ENCODE assay signal across 1 cellular context in the genomic region with DNA sequence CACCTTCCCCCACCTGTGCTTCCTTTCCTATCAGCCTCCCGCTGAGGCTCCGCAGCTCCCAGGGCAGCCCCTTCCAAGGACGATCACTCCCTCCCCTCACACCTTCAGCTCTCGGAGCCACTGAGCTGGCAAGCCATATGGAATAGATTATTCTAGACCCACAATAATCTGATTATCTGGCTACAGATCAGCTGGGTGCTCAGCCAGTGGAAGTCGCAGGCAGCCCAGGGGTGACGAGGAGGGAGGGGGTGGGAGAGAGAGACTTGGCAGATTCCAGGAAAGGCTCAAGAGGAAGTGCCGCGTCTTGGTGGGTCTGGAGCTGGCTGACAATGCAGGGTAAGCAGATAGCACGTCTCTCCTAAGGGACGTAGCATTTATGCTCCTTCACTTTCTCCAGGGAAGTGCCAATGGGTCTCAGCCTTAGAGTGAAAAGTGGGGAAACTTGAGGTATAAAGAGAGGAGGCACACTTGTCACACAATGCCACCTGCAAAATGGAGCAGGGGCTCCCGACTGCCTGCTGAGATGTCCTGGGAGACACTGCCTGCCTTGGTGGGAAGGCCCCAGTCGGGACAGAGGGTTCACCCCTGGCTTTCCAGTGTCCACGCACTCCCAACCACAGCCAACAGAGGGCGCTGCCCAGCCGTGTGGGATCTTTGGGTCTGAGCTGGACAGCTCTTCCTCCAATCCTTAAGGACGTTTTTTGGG.
A peak's percentile ranks its signal among the peaks of the same experiment; 100 is the strongest.
TF ChIP-seq lines count a peak whose summit lies in the region.

No MANE protein-coding gene starts in this region.

TF ChIP-seq in HEK293, 187 proteins besides CTCF, POLR2A, EP300 and RAD21 (continued from another document):
- TF ChIP-seq, protein P1, sequence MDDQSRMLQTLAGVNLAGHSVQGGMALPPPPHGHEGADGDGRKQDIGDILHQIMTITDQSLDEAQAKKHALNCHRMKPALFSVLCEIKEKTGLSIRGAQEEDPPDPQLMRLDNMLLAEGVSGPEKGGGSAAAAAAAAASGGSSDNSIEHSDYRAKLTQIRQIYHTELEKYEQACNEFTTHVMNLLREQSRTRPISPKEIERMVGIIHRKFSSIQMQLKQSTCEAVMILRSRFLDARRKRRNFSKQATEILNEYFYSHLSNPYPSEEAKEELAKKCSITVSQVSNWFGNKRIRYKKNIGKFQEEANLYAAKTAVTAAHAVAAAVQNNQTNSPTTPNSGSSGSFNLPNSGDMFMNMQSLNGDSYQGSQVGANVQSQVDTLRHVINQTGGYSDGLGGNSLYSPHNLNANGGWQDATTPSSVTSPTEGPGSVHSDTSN (CRISPR knock-in tag; IDR thresholded peaks at IDR 0.05) = 0 out of 2 replicates have a peak, but pooled peaks have one; percentile 32
- TF ChIP-seq, protein P2, sequence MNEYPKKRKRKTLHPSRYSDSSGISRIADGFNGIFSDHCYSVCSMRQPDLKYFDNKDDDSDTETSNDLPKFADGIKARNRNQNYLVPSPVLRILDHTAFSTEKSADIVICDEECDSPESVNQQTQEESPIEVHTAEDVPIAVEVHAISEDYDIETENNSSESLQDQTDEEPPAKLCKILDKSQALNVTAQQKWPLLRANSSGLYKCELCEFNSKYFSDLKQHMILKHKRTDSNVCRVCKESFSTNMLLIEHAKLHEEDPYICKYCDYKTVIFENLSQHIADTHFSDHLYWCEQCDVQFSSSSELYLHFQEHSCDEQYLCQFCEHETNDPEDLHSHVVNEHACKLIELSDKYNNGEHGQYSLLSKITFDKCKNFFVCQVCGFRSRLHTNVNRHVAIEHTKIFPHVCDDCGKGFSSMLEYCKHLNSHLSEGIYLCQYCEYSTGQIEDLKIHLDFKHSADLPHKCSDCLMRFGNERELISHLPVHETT (tag by site-specific recombination; IDR thresholded peaks at IDR 0.05) = no peak
- TF ChIP-seq GLIS1 (tag by site-specific recombination; IDR thresholded peaks at IDR 0.05) (no peak), ZNF174 (tag by site-specific recombination; IDR thresholded peaks at IDR 0.05) (no peak), PATZ1 (tag by site-specific recombination; IDR thresholded peaks at IDR 0.05) (no peak), ZNF571 (tag by site-specific recombination; IDR thresholded peaks at IDR 0.05) (no peak), ZSCAN18 (tag by site-specific recombination; IDR thresholded peaks at IDR 0.05) (no peak), ZNF747 (tag by site-specific recombination; IDR thresholded peaks at IDR 0.05) (no peak), ZNF426 (tag by site-specific recombination; IDR thresholded peaks at IDR 0.05) (no peak), ZNF19 (tag by site-specific recombination; IDR thresholded peaks at IDR 0.05; ENCODE audit: low read depth) (no peak), ZNF548 (tag by site-specific recombination; IDR thresholded peaks at IDR 0.05) (no peak), ZNF843 (tag by site-specific recombination; IDR thresholded peaks at IDR 0.05) (no peak), GLI2 (tag by site-specific recombination; IDR thresholded peaks at IDR 0.05; ENCODE audit: borderline replicate concordance, low read depth) (no peak), MYNN (tag by site-specific recombination; IDR thresholded peaks at IDR 0.05; ENCODE audit: borderline replicate concordance) (no peak), SCRT1 (tag by site-specific recombination; IDR thresholded peaks at IDR 0.05; ENCODE audit: borderline replicate concordance) (no peak), ZSCAN30 (tag by site-specific recombination; IDR thresholded peaks at IDR 0.05) (0 out of 2 replicates have a peak, but pooled peaks have one; percentile 22), ZNF473 (tag by site-specific recombination; IDR thresholded peaks at IDR 0.05) (no peak), ZNF211 (tag by site-specific recombination; IDR thresholded peaks at IDR 0.05; ENCODE audit: low read depth) (no peak), ZNF214 (tag by site-specific recombination; IDR thresholded peaks at IDR 0.05; ENCODE audit: borderline replicate concordance) (no peak), ZNF501 (tag by site-specific recombination; IDR thresholded peaks at IDR 0.05) (no peak), ZNF48 (tag by site-specific recombination; IDR thresholded peaks at IDR 0.05) (no peak), ZNF792 (tag by site-specific recombination; IDR thresholded peaks at IDR 0.05) (no peak), ZNF768 (tag by site-specific recombination; IDR thresholded peaks at IDR 0.05) (no peak), ZBTB20 (tag by site-specific recombination; IDR thresholded peaks at IDR 0.05) (no peak), ZNF292 (tag by site-specific recombination; IDR thresholded peaks at IDR 0.05; ENCODE audit: borderline replicate concordance, low read depth) (no peak), ZNF274 (IDR thresholded peaks at IDR 0.05; ENCODE audit: low read length) (no peak), ZNF274 (tag by site-specific recombination; IDR thresholded peaks at IDR 0.05; ENCODE audit: borderline replicate concordance) (no peak), EGR2 (tag by site-specific recombination; IDR thresholded peaks at IDR 0.05; ENCODE audit: low read depth) (no peak), KLF10 (tag by site-specific recombination; IDR thresholded peaks at IDR 0.05) (no peak), ZNF324 (tag by site-specific recombination; IDR thresholded peaks at IDR 0.05) (no peak), ZNF169 (tag by site-specific recombination; IDR thresholded peaks at IDR 0.05) (no peak), ZNF544 (tag by site-specific recombination; IDR thresholded peaks at IDR 0.05) (no peak)
- TF ChIP-seq, protein P3, sequence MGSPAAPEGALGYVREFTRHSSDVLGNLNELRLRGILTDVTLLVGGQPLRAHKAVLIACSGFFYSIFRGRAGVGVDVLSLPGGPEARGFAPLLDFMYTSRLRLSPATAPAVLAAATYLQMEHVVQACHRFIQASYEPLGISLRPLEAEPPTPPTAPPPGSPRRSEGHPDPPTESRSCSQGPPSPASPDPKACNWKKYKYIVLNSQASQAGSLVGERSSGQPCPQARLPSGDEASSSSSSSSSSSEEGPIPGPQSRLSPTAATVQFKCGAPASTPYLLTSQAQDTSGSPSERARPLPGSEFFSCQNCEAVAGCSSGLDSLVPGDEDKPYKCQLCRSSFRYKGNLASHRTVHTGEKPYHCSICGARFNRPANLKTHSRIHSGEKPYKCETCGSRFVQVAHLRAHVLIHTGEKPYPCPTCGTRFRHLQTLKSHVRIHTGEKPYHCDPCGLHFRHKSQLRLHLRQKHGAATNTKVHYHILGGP (tag by site-specific recombination; IDR thresholded peaks at IDR 0.05) = no peak
- TF ChIP-seq, protein P4, sequence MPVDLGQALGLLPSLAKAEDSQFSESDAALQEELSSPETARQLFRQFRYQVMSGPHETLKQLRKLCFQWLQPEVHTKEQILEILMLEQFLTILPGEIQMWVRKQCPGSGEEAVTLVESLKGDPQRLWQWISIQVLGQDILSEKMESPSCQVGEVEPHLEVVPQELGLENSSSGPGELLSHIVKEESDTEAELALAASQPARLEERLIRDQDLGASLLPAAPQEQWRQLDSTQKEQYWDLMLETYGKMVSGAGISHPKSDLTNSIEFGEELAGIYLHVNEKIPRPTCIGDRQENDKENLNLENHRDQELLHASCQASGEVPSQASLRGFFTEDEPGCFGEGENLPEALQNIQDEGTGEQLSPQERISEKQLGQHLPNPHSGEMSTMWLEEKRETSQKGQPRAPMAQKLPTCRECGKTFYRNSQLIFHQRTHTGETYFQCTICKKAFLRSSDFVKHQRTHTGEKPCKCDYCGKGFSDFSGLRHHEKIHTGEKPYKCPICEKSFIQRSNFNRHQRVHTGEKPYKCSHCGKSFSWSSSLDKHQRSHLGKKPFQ (tag by site-specific recombination; IDR thresholded peaks at IDR 0.05) = no peak
